8 cellular contexts compared by ENCODE assay signal in the genomic region with DNA sequence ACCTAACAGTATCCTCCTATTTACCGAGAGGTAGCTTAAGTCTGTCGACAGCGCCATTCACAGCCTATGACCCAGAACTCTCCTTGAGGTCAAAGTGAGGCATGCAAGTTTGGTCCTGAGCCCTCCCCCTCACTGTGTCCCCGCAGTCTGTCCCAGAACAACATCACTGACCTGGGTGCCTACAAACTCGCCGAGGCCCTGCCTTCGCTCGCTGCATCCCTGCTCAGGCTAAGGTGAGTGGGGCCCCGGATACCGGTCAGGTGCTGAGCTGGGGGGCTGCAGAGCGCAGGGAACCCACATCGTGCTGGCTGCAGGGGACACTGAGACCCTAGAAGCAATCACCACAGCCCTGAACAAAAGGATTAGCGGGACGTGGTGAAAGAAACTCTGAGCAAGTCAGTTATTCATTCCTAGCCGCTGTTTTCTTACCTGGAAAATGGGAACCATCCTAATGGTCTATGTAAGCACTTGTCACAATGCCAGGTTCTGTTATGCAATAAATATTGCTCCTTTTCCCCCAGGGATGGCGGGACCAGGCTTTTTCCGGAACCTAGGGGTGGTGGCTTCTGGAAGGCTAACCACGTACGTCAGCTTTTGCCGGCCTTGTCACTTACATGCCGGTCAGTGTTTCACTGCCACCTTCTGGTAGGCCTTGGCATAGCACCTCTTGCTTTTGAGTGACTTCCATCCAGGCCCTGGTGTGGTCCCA. TPM values are rescaled to one million over a fixed set of nuclear protein-coding genes. Genes with fewer than 3 reads are reported as not detected.
DNase-seq lines count a peak whose midpoint lies in the region; ATAC-seq and TF ChIP-seq lines count a peak whose summit lies in the region.

No MANE protein-coding gene starts in this region.

- DNase-seq in AG08396 (ENCODE audit: low spot score) = peak; percentile 87
- peak; percentile 11 for DNase-seq in NCI-H1417 treated with DMSO at 0.1 percent for 48 hours (lab: John Stamatoyannopoulos, UW)
- peak; percentile 78 for DNase-seq in SW480 (ENCODE audit: low spot score)
- peak; percentile 94 to 99 (median 98) for DNase-seq in adrenal gland
- peak; percentile 92 for DNase-seq in left ventricle myocardium superior
- DNase-seq in putamen (ENCODE audit: low spot score) = peak; percentile 81
- DNase-seq in aorta = peak; percentile 96 to 97

- H3K4me1 ChIP-seq in adrenal gland (replicated peaks in 1 of 2) (peaks cover 27 to 35% of the 10 kb centered on the region in 2 donors), aorta (ENCODE audit: control insufficient read depth in 1 of 2, insufficient read depth in 2 of 2, low read length in 2 of 2) (no peaks in the 10 kb centered on the region)

- intact Hi-C loops in adrenal gland (cut with DNase I) = loop anchor here (5.0 to 10.0 kb wide), 4 partner anchors 84 to 396 kb away; no protein-coding TSS in a partner anchor
- intact Hi-C loops in left ventricle myocardium superior (cut with micrococcal nuclease) = loop anchor here (10.0 kb wide), 1 partner anchor 174 kb away; a partner anchor contains a TSS
- intact Hi-C loops in aorta (cut with DNase I) = loop anchor here (2.0 to 5.0 kb wide), 5 partner anchors 90 to 406 kb away; no protein-coding TSS in a partner anchor

- H3K27me3 ChIP-seq in adrenal gland (no peaks in the 10 kb centered on the region), aorta (ENCODE audit: control insufficient read depth in 1 of 2, insufficient read depth in 2 of 2, low read length in 1 of 2) (no peaks in the 10 kb centered on the region)

- 46 to 59% (median 52%) methylated on average over 14 to 21 of the region's 21 CpGs for WGBS in adrenal gland, 4 donors
- WGBS in aorta, 2 donors = 42 to 48% methylated on average over 20 to 21 of the region's 21 CpGs

- ATAC-seq in GM19372 (IDR thresholded peaks at IDR 0.05; ENCODE audit: low read depth, unreplicated experiment) = peak; percentile 65
- ATAC-seq in left ventricle myocardium superior = peak; percentile 72
- ATAC-seq in aorta (ENCODE audit: low FRiP score) = peak; percentile 94

- H3K4me3 ChIP-seq in adrenal gland (no peak overlapping the region), aorta (ENCODE audit: low read length in 2 of 2) (no peak overlapping the region)

- peak overlapping the region in 1 of 5 donors; percentile 64 for H3K27ac ChIP-seq in adrenal gland
- no peak overlapping the region for H3K27ac ChIP-seq in aorta (ENCODE audit: low read depth in 1 of 2, low read length in 2 of 2)

- peak; percentile 95 to 98 (median 96) for TF ChIP-seq CTCF in adrenal gland (IDR thresholded peaks at IDR 0.05)

- H3K36me3 ChIP-seq in adrenal gland (replicated peaks in 1 of 2) (no peaks in the 10 kb centered on the region), aorta (ENCODE audit: control insufficient read depth in 1 of 2, insufficient read depth in 2 of 2, low read length in 1 of 2) (no peaks in the 10 kb centered on the region)

- H3K9me3 ChIP-seq in adrenal gland (replicated peaks in 1 of 3) (no peaks in the 10 kb centered on the region), aorta (ENCODE audit: control insufficient read depth, low read length) (no peaks in the 10 kb centered on the region)

- no peak for TF ChIP-seq POLR2A in adrenal gland (IDR thresholded peaks at IDR 0.05)

RNA-seq across cellular contexts. Expression of a gene that starts 23.8 kb away (rescaled TPM):
- total RNA-seq in adrenal gland = 100 to 1,000 TPM in 5 of 8 donors, 10 to 100 TPM in 3; 91.9 to 303 (median 136) TPM
- 10 to 100 TPM; 52.6 to 56.6 (median 54.3) TPM for polyA plus RNA-seq in adrenal gland
- 124 TPM for total RNA-seq in left ventricle myocardium superior
- 10 to 100 TPM; 41.4 to 42.3 TPM for total RNA-seq in aorta
- polyA plus RNA-seq in aorta = 10 to 100 TPM; 46.6 to 60.1 TPM

RNA-seq across cellular contexts. Expression of a gene that starts 25.9 kb away (rescaled TPM):
- total RNA-seq in adrenal gland = 10 to 100 TPM; 22.5 to 37.2 (median 29.0) TPM
- polyA plus RNA-seq in adrenal gland = 10 to 100 TPM; 14.0 to 24.7 (median 21.6) TPM
- 20.6 TPM for total RNA-seq in left ventricle myocardium superior
- total RNA-seq in aorta = 10 to 100 TPM; 27.1 to 28.8 TPM
- polyA plus RNA-seq in aorta = 10 to 100 TPM in 1 of 2 donors, 1 to 10 TPM in 1; 5.9 to 10.9 TPM

RNA-seq across cellular contexts. Expression of a gene that starts 41.4 kb away (rescaled TPM):
- total RNA-seq in adrenal gland (10 to 100 TPM in 7 of 8 donors, 1 to 10 TPM in 1; 6.5 to 48.1 (median 20.6) TPM), left ventricle myocardium superior (12.2 TPM), aorta (100 to 1,000 TPM in 1 of 2 donors, 10 to 100 TPM in 1; 19.6 to 104 TPM)
- polyA plus RNA-seq in adrenal gland (10 to 100 TPM in 1 of 3 donors, 1 to 10 TPM in 2; 4.4 to 37.2 (median 7.9) TPM), aorta (1 to 10 TPM; 2.0 to 2.4 TPM)

Comparison
In these comparisons a context has a peak if more than half of its experiments do, and no peak if none do; other contexts are left out.
1. DNase-seq: peak in every context shown above with its lines; median percentile 98 in adrenal gland; 96 in aorta; 92 in left ventricle myocardium superior; 87 in AG08396; 81 in putamen; 78 in SW480; 11 in NCI-H1417 treated with DMSO at 0.1 percent for 48 hours.